Comparison of ENCODE assay signal across 8 cellular contexts in genomic region chr2:225660262-225661091, GRCh38.
DNase-seq lines count a peak whose midpoint lies in the region; ATAC-seq, FAIRE-seq and TF ChIP-seq lines count a peak whose summit lies in the region.

No MANE protein-coding gene starts in this region.

- H3K18ac ChIP-seq in neuronal stem cell (ENCODE audit: low read length): no peak overlapping the region

- H3K23ac ChIP-seq in neuronal stem cell (ENCODE audit: low read depth, low read length, poor library complexity): no peak overlapping the region

- H2AK5ac ChIP-seq in neuronal stem cell (ENCODE audit: low read depth, low read length): no peak overlapping the region

- no peaks in the 10 kb centered on the region for H3K36me3 ChIP-seq in fibroblast of lung (ENCODE audit: control insufficient read depth, insufficient read depth, low read length)
- H3K36me3 ChIP-seq in neuronal stem cell (replicated peaks in 1 of 2; ENCODE audit: control insufficient read depth in 2 of 2, insufficient read depth in 2 of 2, low read length in 2 of 2): no peaks in the 10 kb centered on the region

- DNase-seq in DMS79 treated with DMSO at 0.1 percent for 48 hours (lab: John Stamatoyannopoulos, UW) (peak; percentile 15), HTR-8/SVneo (ENCODE audit: insufficient read length, low spot score) (peak; percentile 57), OCI-M2 (lab: John Stamatoyannopoulos, UW; ENCODE audit: unreplicated experiment) (peak; percentile 10), activated T-cell treated with anti-CD3 and anti-CD28 coated beads for 48 hours (ENCODE audit: low read depth) (peak; percentile 66), fibroblast of lung (ENCODE audit: low read depth in 2 of 2) (peak; percentile 41 to 71), neuronal stem cell (ENCODE audit: low spot score) (peak; percentile 67), substantia nigra (lab: John Stamatoyannopoulos, UW) (peak in 43 of 49 donors; percentile 0 to 80 (median 45))

- H3K4me1 ChIP-seq in fibroblast of lung (ENCODE audit: control insufficient read depth, extremely low read depth, insufficient read depth, low read length) (no peaks in the 10 kb centered on the region), neuronal stem cell (ENCODE audit: control insufficient read depth in 2 of 2, insufficient read depth in 1 of 2, low read depth in 1 of 2, low read length in 2 of 2) (no peaks in the 10 kb centered on the region)

- no peak overlapping the region for H3K4ac ChIP-seq in neuronal stem cell (ENCODE audit: low read length)

- H4K8ac ChIP-seq in neuronal stem cell (ENCODE audit: low read depth, low read length): no peak overlapping the region

- H2BK5ac ChIP-seq in neuronal stem cell (ENCODE audit: low read length): no peak overlapping the region

- no peaks in the 10 kb centered on the region for H3K79me1 ChIP-seq in neuronal stem cell (ENCODE audit: low read depth, low read length)

- no CpG with 5 or more reads among the region's 11 CpGs for WGBS in neuronal stem cell (ENCODE audit: extremely low coverage in 2 of 2, insufficient read length in 2 of 2, insufficient replicate concordance in 1 of 2), 2 donors

- no peak overlapping the region for H2BK12ac ChIP-seq in neuronal stem cell (ENCODE audit: low read length)

- H2AFZ ChIP-seq in fibroblast of lung (ENCODE audit: low read length) (no peak overlapping the region), neuronal stem cell (ENCODE audit: low read length) (no peak overlapping the region)

- H3K14ac ChIP-seq in neuronal stem cell (ENCODE audit: low read length): no peak overlapping the region

- H2BK120ac ChIP-seq in neuronal stem cell (ENCODE audit: low read depth, low read length): no peak overlapping the region

- no peak for FAIRE-seq in HTR-8/SVneo (lab: Jason Lieb, UNC)

- H3K27me3 ChIP-seq in fibroblast of lung (ENCODE audit: control insufficient read depth, insufficient read depth, low read length): no peaks in the 10 kb centered on the region
- no peaks in the 10 kb centered on the region for H3K27me3 ChIP-seq in neuronal stem cell (ENCODE audit: control insufficient read depth in 3 of 3, insufficient read depth in 3 of 3, low read depth in 1 of 3, low read length in 3 of 3)

- TF ChIP-seq CTCF in fibroblast of lung (conservative IDR thresholded peaks at IDR 0.05 in 1 of 2, IDR thresholded peaks at IDR 0.05 in 1 of 2; ENCODE audit: low read depth in 1 of 2, low read length in 2 of 2): peak; percentile 86 to 93

- no peak overlapping the region for H3K4me2 ChIP-seq in fibroblast of lung (ENCODE audit: extremely low read depth, insufficient read depth, low read length)
- H3K4me2 ChIP-seq in neuronal stem cell (ENCODE audit: insufficient read depth, low read length, poor library complexity, severe bottlenecking): no peak overlapping the region

- H3K9me3 ChIP-seq in fibroblast of lung (ENCODE audit: control insufficient read depth, insufficient read depth, low read depth, low read length): no peaks in the 10 kb centered on the region
- H3K9me3 ChIP-seq in neuronal stem cell (replicated peaks in 1 of 2; ENCODE audit: control insufficient read depth in 2 of 2, insufficient read depth in 1 of 2, low read depth in 1 of 2, low read length in 2 of 2): no peaks in the 10 kb centered on the region

- H3K4me3 ChIP-seq in fibroblast of lung (replicated peaks in 1 of 4; ENCODE audit: control extremely low read depth in 1 of 4, insufficient read depth in 1 of 4, low read depth in 3 of 4, low read length in 4 of 4) (no peak overlapping the region), neuronal stem cell (ENCODE audit: low read length in 2 of 2) (no peak overlapping the region)

- peak; percentile 73 for ATAC-seq in GM21447 (IDR thresholded peaks at IDR 0.05; ENCODE audit: unreplicated experiment)

- H3K79me2 ChIP-seq in fibroblast of lung (ENCODE audit: control insufficient read depth, insufficient read depth, low read length): no peaks in the 10 kb centered on the region

- H4K20me1 ChIP-seq in fibroblast of lung (ENCODE audit: control insufficient read depth, extremely low read depth, insufficient read depth, low read length): no peaks in the 10 kb centered on the region

- H3K27ac ChIP-seq in fibroblast of lung (ENCODE audit: insufficient read depth, low read length): no peak overlapping the region
- no peak overlapping the region for H3K27ac ChIP-seq in neuronal stem cell (replicated peaks; ENCODE audit: low read length)
- H3K27ac ChIP-seq in substantia nigra (ENCODE audit: low read depth, low read length, poor library complexity, severe bottlenecking): no peak overlapping the region

- H3K9ac ChIP-seq in fibroblast of lung (ENCODE audit: insufficient read depth, low read length): no peak overlapping the region
- H3K9ac ChIP-seq in neuronal stem cell (ENCODE audit: low read depth, low read length, poor library complexity): no peak overlapping the region

- no peak overlapping the region for H4K91ac ChIP-seq in neuronal stem cell (ENCODE audit: low read depth, low read length, poor library complexity)

- H2BK15ac ChIP-seq in neuronal stem cell (ENCODE audit: low read length): no peak overlapping the region

Comparison
In these comparisons a context has a peak if more than half of its experiments do, and no peak if none do; other contexts are left out.
1. DNase-seq: peak in every context shown above with its lines; median percentile 67 in neuronal stem cell; 66 in activated T-cell treated with anti-CD3 and anti-CD28 coated beads for 48 hours; 57 in HTR-8/SVneo; 56 in fibroblast of lung; 45 in substantia nigra; 15 in DMS79 treated with DMSO at 0.1 percent for 48 hours; 10 in OCI-M2.